ENCODE assay signal across 12 cellular contexts in genomic region chr7:79876769-79877362, GRCh38.
DNase-seq lines count a peak whose midpoint lies in the region; ATAC-seq and TF ChIP-seq lines count a peak whose summit lies in the region.
"Had no signal": no experiment of that assay in that cellular context is flagged by ENCODE, and none has a peak within 500 bp of the region (broad histone marks: within the 10 kb centered on the region; RNA-seq: fewer than 3 reads in every experiment).

No MANE protein-coding gene starts in this region.

- POLR2A ChIA-PET in activated CD8-positive, alpha-beta T cell treated with anti-CD3 and anti-CD28 coated beads for 36 hours (lab: Charles Lee) = no interaction called here

- no peak overlapping the region for H3K27ac Mint-ChIP-seq in Calu3 (ENCODE audit: unreplicated experiment)
- no peak overlapping the region for H3K27ac Mint-ChIP-seq in activated CD8-positive, alpha-beta T cell treated with anti-CD3 and anti-CD28 coated beads for 36 hours
- H3K27ac Mint-ChIP-seq: WTC11 had no signal

- peaks cover 8% of the 10 kb centered on the region for H3K4me1 Mint-ChIP-seq in Calu3 (ENCODE audit: low read depth, unreplicated experiment)
- H3K4me1 Mint-ChIP-seq in activated CD8-positive, alpha-beta T cell treated with anti-CD3 and anti-CD28 coated beads for 36 hours (ENCODE audit: low read depth) = no peaks in the 10 kb centered on the region
- H3K4me1 Mint-ChIP-seq: WTC11 had no signal

- no peaks in the 10 kb centered on the region for H3K36me3 Mint-ChIP-seq in Calu3 (ENCODE audit: insufficient read depth, unreplicated experiment)
- H3K36me3 Mint-ChIP-seq in activated CD8-positive, alpha-beta T cell treated with anti-CD3 and anti-CD28 coated beads for 36 hours (ENCODE audit: low read depth) = no peaks in the 10 kb centered on the region
- H3K36me3 Mint-ChIP-seq: WTC11 had no signal

- H3K27me3 Mint-ChIP-seq in Calu3 (ENCODE audit: unreplicated experiment) = no peaks in the 10 kb centered on the region
- H3K27me3 Mint-ChIP-seq in activated CD8-positive, alpha-beta T cell treated with anti-CD3 and anti-CD28 coated beads for 36 hours = no peaks in the 10 kb centered on the region

- no TSS peak for BruUV-seq in Calu3 (replicated peaks; lab: Mats Ljungman, UMichigan)

- no peak for ATAC-seq in activated CD8-positive, alpha-beta T cell treated with anti-CD3 and anti-CD28 coated beads for 36 hours
- no peak for ATAC-seq in HG02571 (IDR thresholded peaks at IDR 0.05; ENCODE audit: unreplicated experiment)
- ATAC-seq in HG03354 (IDR thresholded peaks at IDR 0.05; ENCODE audit: poor library complexity, severe bottlenecking, unreplicated experiment) = no peak
- no peak for ATAC-seq in HG03159 (IDR thresholded peaks at IDR 0.05; ENCODE audit: unreplicated experiment)
- ATAC-seq: HepG2, left cardiac atrium, WTC11 had no signal

- in situ Hi-C loops in ACHN (cut with HindIII; ENCODE audit: low pct_ligation_motif_present, low pct_unique_long_range_greater_than_20kb, low sequenced_read_pairs) = no loop called here

- DNase-seq in Calu3 (peak; percentile 16), HT1080 (ENCODE audit: low read depth) (peak; percentile 82), hepatic stellate cell (ENCODE audit: low spot score) (peak; percentile 5), ACHN (no peak)
- peak; percentile 4 for DNase-seq in activated CD8-positive, alpha-beta T cell treated with anti-CD3 and anti-CD28 coated beads for 36 hours
- DNase-seq: left cardiac atrium, testis had no signal

- TF ChIP-seq CTCF in Calu3 (IDR thresholded peaks at IDR 0.05; ENCODE audit: unreplicated experiment) = no peak
- no peak for TF ChIP-seq CTCF in activated CD8-positive, alpha-beta T cell treated with anti-CD3 and anti-CD28 coated beads for 36 hours (IDR thresholded peaks at IDR 0.05)

- no peaks in the 10 kb centered on the region for H3K9me3 Mint-ChIP-seq in Calu3 (ENCODE audit: low read depth, unreplicated experiment)
- no peaks in the 10 kb centered on the region for H3K9me3 Mint-ChIP-seq in activated CD8-positive, alpha-beta T cell treated with anti-CD3 and anti-CD28 coated beads for 36 hours
- H3K9me3 Mint-ChIP-seq: WTC11 had no signal

- CTCF ChIA-PET in Calu3 (lab: Charles Lee) = no interaction called here
- CTCF ChIA-PET in activated CD8-positive, alpha-beta T cell treated with anti-CD3 and anti-CD28 coated beads for 36 hours (lab: Charles Lee) = no interaction called here

- intact Hi-C loops in Calu3 (cut with micrococcal nuclease; ENCODE audit: unreplicated experiment) = no loop called here
- intact Hi-C loops in activated CD8-positive, alpha-beta T cell treated with anti-CD3 and anti-CD28 coated beads for 36 hours (cut with micrococcal nuclease) = no loop called here

- no peak overlapping the region for H3K4me3 Mint-ChIP-seq in Calu3 (ENCODE audit: low read depth, unreplicated experiment)
- H3K4me3 Mint-ChIP-seq in activated CD8-positive, alpha-beta T cell treated with anti-CD3 and anti-CD28 coated beads for 36 hours = no peak overlapping the region
- H3K4me3 Mint-ChIP-seq: WTC11 had no signal
